Comparison of ENCODE assay signal across 9 cellular contexts in genomic region chr2:134290363-134290762, GRCh38. TPM values are rescaled to one million over a fixed set of nuclear protein-coding genes. Genes with fewer than 3 reads are reported as not detected.
DNase-seq lines count a peak whose midpoint lies in the region; ATAC-seq, FAIRE-seq and TF ChIP-seq lines count a peak whose summit lies in the region.
"Had no signal": no experiment of that assay in that cellular context is flagged by ENCODE, and none has a peak within 500 bp of the region (broad histone marks: within the 10 kb centered on the region; RNA-seq: fewer than 3 reads in every experiment).

No MANE protein-coding gene starts in this region.

- FAIRE-seq in small intestine (lab: Jason Lieb, UNC): no peak

- H3K27ac Mint-ChIP-seq in activated CD4-positive, alpha-beta T cell treated with anti-CD3 and anti-CD28 coated beads for 36 hours: no peak overlapping the region

- peaks cover 19% of the 10 kb centered on the region for H3F3A ChIP-seq in Loucy (ENCODE audit: low read depth)

- no peaks in the 10 kb centered on the region for H3K27me3 ChIP-seq in Loucy (ENCODE audit: insufficient read depth, low read length, poor library complexity, severe bottlenecking)
- H3K27me3 ChIP-seq in small intestine (ENCODE audit: control insufficient read depth in 2 of 2, insufficient read depth in 2 of 2, low read length in 2 of 2): no peaks in the 10 kb centered on the region

- H3K4me2 ChIP-seq in Loucy (ENCODE audit: low read depth, low read length, poor library complexity, severe bottlenecking): peak overlapping the region; percentile 91

- H3K9ac ChIP-seq in Loucy (ENCODE audit: low read depth, low read length, poor library complexity, severe bottlenecking): peak overlapping the region; percentile 72

- H3K36me3 Mint-ChIP-seq in activated CD4-positive, alpha-beta T cell treated with anti-CD3 and anti-CD28 coated beads for 36 hours (ENCODE audit: low read depth): peaks cover 10% of the 10 kb centered on the region

- CTCF ChIA-PET in activated CD4-positive, alpha-beta T cell treated with anti-CD3 and anti-CD28 coated beads for 36 hours (lab: Charles Lee): interaction anchor here (0.9 to 2.3 kb wide), 9 partner anchors 10 to 172 kb away, joined by 3 to 7 read pairs (median 3); no protein-coding TSS in a partner anchor

- H3K79me2 ChIP-seq in Loucy (ENCODE audit: insufficient read depth, low read length): peaks cover 82% of the 10 kb centered on the region

- no peak overlapping the region for H3K4me3 Mint-ChIP-seq in activated CD4-positive, alpha-beta T cell treated with anti-CD3 and anti-CD28 coated beads for 36 hours

- intact Hi-C loops in activated CD4-positive, alpha-beta T cell treated with anti-CD3 and anti-CD28 coated beads for 36 hours (cut with DNase I, micrococcal nuclease): loop anchor here (1.0 to 2.0 kb wide), 5 partner anchors 11 to 172 kb away; no protein-coding TSS in a partner anchor

- no peak for TF ChIP-seq CTCF in Loucy (conservative IDR thresholded peaks at IDR 0.05; ENCODE audit: low read length)
- no peak for TF ChIP-seq CTCF in foreskin fibroblast (IDR thresholded peaks at IDR 0.05; ENCODE audit: low read depth, low read length)

- peak; percentile 22 for DNase-seq in activated CD4-positive, alpha-beta T cell treated with anti-CD3 and anti-CD28 coated beads for 36 hours
- no peak for DNase-seq in activated CD4-positive, alpha-beta T cell treated with anti-CD3 and anti-CD28 coated beads for 1 hour
- DNase-seq in small intestine (peak; percentile 37), RPMI8226 (no peak), foreskin fibroblast (no peak)
- DNase-seq in stimulated activated CD4-positive, alpha-beta T cell treated with anti-CD3 and anti-CD28 coated beads, Interleukin-1b, Interleukin-23, amount 100 ng/mL, for 48 hours: no peak

- POLR2A ChIA-PET in activated CD4-positive, alpha-beta T cell treated with anti-CD3 and anti-CD28 coated beads for 36 hours (lab: Charles Lee): no interaction called here

- H2AFZ ChIP-seq in Loucy (ENCODE audit: low read length): no peak overlapping the region

- H3K4me1 Mint-ChIP-seq in activated CD4-positive, alpha-beta T cell treated with anti-CD3 and anti-CD28 coated beads for 36 hours: peaks cover 7% of the 10 kb centered on the region

- no peaks in the 10 kb centered on the region for H3K9me3 Mint-ChIP-seq in activated CD4-positive, alpha-beta T cell treated with anti-CD3 and anti-CD28 coated beads for 36 hours (ENCODE audit: low read depth)

- H3K36me3 ChIP-seq in Loucy (ENCODE audit: insufficient read depth, low read length) (no peaks in the 10 kb centered on the region), small intestine (ENCODE audit: control insufficient read depth in 2 of 2, insufficient read depth in 2 of 2, low read length in 2 of 2) (peaks cover 0 to 3% of the 10 kb centered on the region in 2 donors)

- H3K4me3 ChIP-seq in Loucy (ENCODE audit: low read length, poor library complexity, severe bottlenecking): peak overlapping the region; percentile 64
- H3K4me3 ChIP-seq in small intestine (ENCODE audit: low read depth in 1 of 2, low read length in 2 of 2): no peak overlapping the region
- H3K4me3 ChIP-seq in foreskin fibroblast (ENCODE audit: low read depth in 1 of 2, low read length in 2 of 2): no peak overlapping the region
- H3K4me3 ChIP-seq: SK-N-MC had no signal

- H3K4me1 ChIP-seq in Loucy (ENCODE audit: insufficient read depth, low read length, poor library complexity, severe bottlenecking) (peaks cover 91% of the 10 kb centered on the region), small intestine (ENCODE audit: control insufficient read depth in 2 of 2, insufficient read depth in 1 of 2, low read depth in 1 of 2, low read length in 1 of 2) (peaks cover 2 to 15% of the 10 kb centered on the region in 2 donors)

- H3K27me3 Mint-ChIP-seq in activated CD4-positive, alpha-beta T cell treated with anti-CD3 and anti-CD28 coated beads for 36 hours: no peaks in the 10 kb centered on the region

- H4K20me1 ChIP-seq in Loucy (ENCODE audit: insufficient read depth, low read length, poor library complexity, severe bottlenecking): no peaks in the 10 kb centered on the region

- ATAC-seq in activated CD4-positive, alpha-beta T cell treated with anti-CD3 and anti-CD28 coated beads for 36 hours: peak; percentile 66
- peak; percentile 51 for ATAC-seq in HG02588 (IDR thresholded peaks at IDR 0.05; ENCODE audit: unreplicated experiment)

- no peaks in the 10 kb centered on the region for H3K9me3 ChIP-seq in Loucy (ENCODE audit: insufficient read depth, low read depth, low read length)
- H3K9me3 ChIP-seq in small intestine (ENCODE audit: control insufficient read depth, low read depth): no peaks in the 10 kb centered on the region

- H3K9me2 ChIP-seq in Loucy (replicated peaks; ENCODE audit: low read depth, low read length): no peaks in the 10 kb centered on the region

- peak overlapping the region; percentile 15 to 24 for H3K27ac ChIP-seq in small intestine (ENCODE audit: low read depth in 1 of 2, low read length in 1 of 2)
- H3K27ac ChIP-seq: SK-N-MC had no signal

RNA-seq across cellular contexts. Expression of gene MGAT5, which starts 36.5 kb away (rescaled TPM):
- 10 to 100 TPM; 22.2 to 25.7 TPM for total RNA-seq in activated CD4-positive, alpha-beta T cell treated with anti-CD3 and anti-CD28 coated beads for 36 hours
- 10 to 100 TPM in 1 of 3 donors, 1 to 10 TPM in 2; 5.6 to 27.4 (median 7.3) TPM for polyA plus RNA-seq in small intestine

Comparison
In these comparisons a context has a peak if more than half of its experiments do, and no peak if none do; other contexts are left out.
1. DNase-seq: peak in activated CD4-positive, alpha-beta T cell treated with anti-CD3 and anti-CD28 coated beads for 36 hours (single experiment) and small intestine (single experiment); none in activated CD4-positive, alpha-beta T cell treated with anti-CD3 and anti-CD28 coated beads for 1 hour (single experiment), RPMI8226 (single experiment), stimulated activated CD4-positive, alpha-beta T cell treated with anti-CD3 and anti-CD28 coated beads, Interleukin-1b, Interleukin-23, amount 100 ng/mL, for 48 hours (single experiment) and foreskin fibroblast (0 of 2).